ENCODE assay signal across 2 cellular contexts in genomic region chr3:50502584-50503423, GRCh38.
TF ChIP-seq lines count a peak whose summit lies in the region.

No MANE protein-coding gene starts in this region.

TF ChIP-seq in SK-N-SH, 30 proteins besides CTCF, POLR2A, EP300 and RAD21 (continued from another document):
- TF ChIP-seq PBX3 (IDR thresholded peaks at IDR 0.05) (no peak), SIN3A (IDR thresholded peaks at IDR 0.05; ENCODE audit: borderline replicate concordance, low read depth, low read length) (no peak), EZH2phosphoT487 (IDR thresholded peaks at IDR 0.05; ENCODE audit: borderline replicate concordance, low read depth) (no peak), TEAD4 (IDR thresholded peaks at IDR 0.05; ENCODE audit: borderline replicate concordance, insufficient read depth) (no peak), POLR2AphosphoS5 (IDR thresholded peaks at IDR 0.05; ENCODE audit: low read depth, low read length) (no peak), USF1 (IDR thresholded peaks at IDR 0.05; ENCODE audit: borderline replicate concordance, low read depth) (no peak), RCOR1 (IDR thresholded peaks at IDR 0.05; ENCODE audit: low read length) (no peak), RXRA (IDR thresholded peaks at IDR 0.05; ENCODE audit: borderline replicate concordance, low read depth) (no peak), USF2 (IDR thresholded peaks at IDR 0.05; ENCODE audit: borderline replicate concordance, low read depth, low read length) (no peak), CHD2 (IDR thresholded peaks at IDR 0.05; ENCODE audit: low read length, partially characterized antibody) (no peak)

TF ChIP-seq in SK-N-SH treated with all-trans-retinoic acid at 6 μM for 48 hours, 23 proteins besides CTCF, POLR2A, EP300 and RAD21 (continued from another document):
- no peak for TF ChIP-seq PATZ1 (CRISPR knock-in tag; IDR thresholded peaks at IDR 0.05; ENCODE audit: borderline replicate concordance)
- no peak for TF ChIP-seq PPARA (CRISPR knock-in tag; IDR thresholded peaks at IDR 0.05; ENCODE audit: borderline replicate concordance)
- TF ChIP-seq RARB (CRISPR knock-in tag; IDR thresholded peaks at IDR 0.05): no peak
- no peak for TF ChIP-seq POU6F1 (CRISPR knock-in tag; IDR thresholded peaks at IDR 0.05; ENCODE audit: borderline replicate concordance, low read depth)
- TF ChIP-seq ZC3H10 (CRISPR knock-in tag; IDR thresholded peaks at IDR 0.05): no peak
- no peak for TF ChIP-seq ZFP3 (CRISPR knock-in tag; IDR thresholded peaks at IDR 0.05)
- TF ChIP-seq SNAI2 (CRISPR knock-in tag; IDR thresholded peaks at IDR 0.05): no peak
TF ChIP-seq in SK-N-SH treated with all-trans-retinoic acid at 6 μM for 48 hours: peak in this region for 0.
